ENCODE assay signal across 22 cellular contexts in the genomic region with DNA sequence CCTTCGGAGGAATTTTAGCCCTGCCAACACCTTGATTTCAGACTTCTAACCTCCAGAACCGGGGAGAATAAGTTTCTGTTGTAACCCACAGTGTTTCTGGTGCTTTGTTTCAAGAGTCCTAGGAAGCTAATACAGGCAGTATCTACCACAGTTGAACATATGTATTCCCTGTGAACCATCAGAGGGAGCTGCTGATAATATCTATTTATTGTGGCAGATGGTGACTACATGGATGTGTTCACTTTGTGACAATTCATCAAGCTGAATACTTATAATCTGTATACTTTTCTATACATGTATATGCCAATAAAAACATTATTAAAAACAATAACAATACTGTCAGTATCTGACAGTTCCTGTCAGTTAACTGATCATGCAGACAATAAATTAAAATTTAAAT.
"Had no signal": no experiment of that assay in that cellular context is flagged by ENCODE, and none has a peak within 500 bp of the region (broad histone marks: within the 10 kb centered on the region; RNA-seq: fewer than 3 reads in every experiment).

No MANE protein-coding gene starts in this region.

- H3K4me1 ChIP-seq: foreskin keratinocyte, left lung, psoas muscle had no signal

- H3K9me3 ChIP-seq: esophagus muscularis mucosa, heart right ventricle, left lung, mucosa of descending colon, psoas muscle, sigmoid colon, stomach, thyroid gland had no signal

- DNase-seq: dermis blood vessel endothelial cell; effector memory CD4-positive, alpha-beta T cell; foreskin keratinocyte; glutamatergic neuron; heart right ventricle; hippocampal formation; left cardiac atrium; mesenchymal stem cell; mucosa of descending colon; naive B cell; posterior cingulate gyrus; psoas muscle; right cardiac atrium; sigmoid colon; stimulated activated CD4-positive, alpha-beta T cell treated with anti-CD3 and anti-CD28 coated beads, Interleukin-2, amount 100 ng/mL, for 24 hours; stimulated activated CD4-positive, alpha-beta T cell treated with anti-CD3 and anti-CD28 coated beads, Interleukin-4, amount 100 ng/mL, for 24 hours; stimulated activated naive CD4-positive, alpha-beta T cell treated with Interleukin-2 at 50 U/mL for 16 hours; stomach; thyroid gland had no signal

- H3K4me3 ChIP-seq: coronary artery, esophagus muscularis mucosa, heart right ventricle, left lung, mucosa of descending colon, psoas muscle, sigmoid colon, stomach, thyroid gland had no signal

- H3K27me3 ChIP-seq: esophagus muscularis mucosa, foreskin keratinocyte, heart right ventricle, left lung, sigmoid colon, stomach, thyroid gland had no signal

- H3K36me3 ChIP-seq: thyroid gland had no signal

- H3K27ac ChIP-seq: coronary artery, esophagus muscularis mucosa, foreskin keratinocyte, heart right ventricle, left lung, psoas muscle, sigmoid colon, stomach, thyroid gland had no signal
